ENCODE assay signal across 3 cellular contexts in genomic region chr13:100762126-100762525, GRCh38.
DNase-seq lines count a peak whose midpoint lies in the region; ATAC-seq and TF ChIP-seq lines count a peak whose summit lies in the region.
"Not testable (repeated sequence)": the region's sequence is repeated elsewhere in the genome, so short reads cannot be mapped to it uniquely, and the experiment has no call there.

No MANE protein-coding gene starts in this region.

- not testable (repeated sequence) for TF ChIP-seq CTCF in glutamatergic neuron (IDR thresholded peaks at IDR 0.05; ENCODE audit: partially characterized antibody, unreplicated experiment); neural progenitor cell (IDR thresholded peaks at IDR 0.05)

- H3K4me1 ChIP-seq in neural progenitor cell: not testable (repeated sequence)

- peak overlapping the region; percentile 91 for H3K27ac Mint-ChIP-seq in glutamatergic neuron (ENCODE audit: unreplicated experiment)
- not testable (repeated sequence) for H3K27ac Mint-ChIP-seq in neural progenitor cell; stimulated activated naive CD8-positive, alpha-beta T cell treated with anti-CD3 and anti-CD28 coated beads, Interleukin-15, amount 100 ng/mL, for 72 hours

- not testable (repeated sequence) for H2AFZ ChIP-seq in neural progenitor cell (replicated peaks)

- H3K27ac ChIP-seq in neural progenitor cell: not testable (repeated sequence)

- H3K4me3 ChIP-seq in neural progenitor cell: not testable (repeated sequence)

- H3K36me3 Mint-ChIP-seq in glutamatergic neuron (ENCODE audit: unreplicated experiment); neural progenitor cell: not testable (repeated sequence)

- not testable (repeated sequence) for H3K27me3 ChIP-seq in neural progenitor cell

- H4K20me1 ChIP-seq in neural progenitor cell (ENCODE audit: low read depth): not testable (repeated sequence)

- H3K36me3 ChIP-seq in neural progenitor cell: not testable (repeated sequence)

- not testable (repeated sequence) for H3K9me3 Mint-ChIP-seq in glutamatergic neuron (ENCODE audit: unreplicated experiment); neural progenitor cell; stimulated activated naive CD8-positive, alpha-beta T cell treated with anti-CD3 and anti-CD28 coated beads, Interleukin-15, amount 100 ng/mL, for 72 hours

- not testable (repeated sequence) for H3K9me3 ChIP-seq in neural progenitor cell (ENCODE audit: low read depth)

- peak; percentile 26 for ATAC-seq in stimulated activated naive CD8-positive, alpha-beta T cell treated with anti-CD3 and anti-CD28 coated beads, Interleukin-15, amount 100 ng/mL, for 72 hours

- not testable (repeated sequence) for H3K4me2 ChIP-seq in neural progenitor cell

- H3K4me3 Mint-ChIP-seq in glutamatergic neuron (ENCODE audit: unreplicated experiment); stimulated activated naive CD8-positive, alpha-beta T cell treated with anti-CD3 and anti-CD28 coated beads, Interleukin-15, amount 100 ng/mL, for 72 hours: not testable (repeated sequence)
- H3K4me3 Mint-ChIP-seq in neural progenitor cell: peak overlapping the region; percentile 50

- H3K4me1 Mint-ChIP-seq in glutamatergic neuron (ENCODE audit: low read depth, unreplicated experiment); neural progenitor cell; stimulated activated naive CD8-positive, alpha-beta T cell treated with anti-CD3 and anti-CD28 coated beads, Interleukin-15, amount 100 ng/mL, for 72 hours: not testable (repeated sequence)

- H3K79me2 ChIP-seq in neural progenitor cell (ENCODE audit: low read depth): not testable (repeated sequence)

- not testable (repeated sequence) for DNase-seq in glutamatergic neuron; neural progenitor cell (ENCODE audit: low spot score); stimulated activated naive CD8-positive, alpha-beta T cell treated with anti-CD3 and anti-CD28 coated beads, Interleukin-15, amount 100 ng/mL, for 72 hours

- H3K27me3 Mint-ChIP-seq in glutamatergic neuron (ENCODE audit: unreplicated experiment); neural progenitor cell (ENCODE audit: insufficient read depth, low read depth); stimulated activated naive CD8-positive, alpha-beta T cell treated with anti-CD3 and anti-CD28 coated beads, Interleukin-15, amount 100 ng/mL, for 72 hours: not testable (repeated sequence)

- H3K9ac ChIP-seq in neural progenitor cell: not testable (repeated sequence)

- not testable (repeated sequence) for H3F3A ChIP-seq in neural progenitor cell (ENCODE audit: low read depth)
